ENCODE assay signal across 8 cellular contexts in the genomic region with DNA sequence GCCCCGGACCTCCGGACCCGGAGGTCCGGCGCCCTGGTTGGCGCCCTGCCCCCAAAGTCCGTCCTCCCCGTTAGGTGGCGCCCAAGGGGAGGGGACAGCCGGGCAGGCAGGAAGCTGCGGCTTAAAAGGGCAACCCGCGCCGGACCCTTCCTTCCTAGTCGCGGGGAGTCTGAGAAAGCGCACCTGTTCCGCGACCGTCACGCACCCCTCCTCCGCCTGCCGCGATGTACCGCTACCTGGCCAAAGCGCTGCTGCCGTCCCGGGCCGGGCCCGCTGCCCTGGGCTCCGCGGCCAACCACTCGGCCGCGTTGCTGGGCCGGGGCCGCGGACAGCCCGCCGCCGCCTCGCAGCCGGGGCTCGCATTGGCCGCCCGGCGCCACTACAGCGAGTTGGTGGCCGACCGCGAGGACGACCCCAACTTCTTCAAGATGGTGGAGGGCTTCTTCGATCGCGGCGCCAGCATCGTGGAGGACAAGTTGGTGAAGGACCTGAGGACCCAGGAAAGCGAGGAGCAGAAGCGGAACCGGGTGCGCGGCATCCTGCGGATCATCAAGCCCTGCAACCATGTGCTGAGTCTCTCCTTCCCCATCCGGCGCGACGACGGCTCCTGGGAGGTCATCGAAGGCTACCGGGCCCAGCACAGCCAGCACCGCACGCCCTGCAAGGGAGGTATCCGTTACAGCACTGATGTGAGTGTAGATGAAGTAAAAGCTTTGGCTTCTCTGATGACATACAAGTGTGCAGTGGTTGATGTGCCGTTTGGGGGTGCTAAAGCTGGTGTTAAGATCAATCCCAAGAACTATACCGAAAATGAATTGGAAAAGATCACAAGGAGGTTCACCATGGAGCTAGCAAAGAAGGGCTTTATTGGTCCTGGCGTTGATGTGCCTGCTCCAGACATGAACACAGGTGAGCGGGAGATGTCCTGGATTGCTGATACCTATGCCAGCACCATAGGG. TPM values are rescaled to one million over a fixed set of nuclear protein-coding genes. Genes with fewer than 3 reads are reported as not detected.
DNase-seq lines count a peak whose midpoint lies in the region; ATAC-seq, FAIRE-seq and TF ChIP-seq lines count a peak whose summit lies in the region.
"Not testable (repeated sequence)": the region's sequence is repeated elsewhere in the genome, so short reads cannot be mapped to it uniquely, and the experiment has no call there.

A gene (plus strand): TSS at position 150 of the 959 bp plus-strand sequence. CDS start 75 bp downstream, at position 225.

- not testable (repeated sequence) for H3K4me3 Mint-ChIP-seq in activated CD4-positive, alpha-beta T cell treated with anti-CD3 and anti-CD28 coated beads for 36 hours
- H3K4me3 Mint-ChIP-seq in glutamatergic neuron (ENCODE audit: unreplicated experiment): peak within 1 kb of the TSS; percentile 78

- not testable (repeated sequence) for H3K27me3 ChIP-seq in liver (ENCODE audit: control insufficient read depth in 4 of 4, insufficient read depth in 4 of 4, low read length in 3 of 4)

- peak within 1 kb of the TSS in 1 of 2 donors; percentile 35 for H3K27ac ChIP-seq in liver (ENCODE audit: low read depth in 1 of 2, low read length in 2 of 2)

- peak within 1 kb of the TSS; percentile 41 to 48 for H3K4me3 ChIP-seq in cardiac fibroblast (replicated peaks in 1 of 2; ENCODE audit: low read depth in 2 of 2, low read length in 2 of 2)
- peak within 1 kb of the TSS in 2 of 3 donors; percentile 60 to 62 for H3K4me3 ChIP-seq in liver (ENCODE audit: low read depth in 1 of 3, low read length in 3 of 3)

- POLR2A ChIA-PET in activated CD4-positive, alpha-beta T cell treated with anti-CD3 and anti-CD28 coated beads for 36 hours (lab: Charles Lee): not testable (repeated sequence)

- H3K9ac ChIP-seq in liver (ENCODE audit: low read depth in 1 of 2, low read length in 2 of 2): peak within 1 kb of the TSS; percentile 21 to 28

- H3K27ac Mint-ChIP-seq in activated CD4-positive, alpha-beta T cell treated with anti-CD3 and anti-CD28 coated beads for 36 hours; glutamatergic neuron (ENCODE audit: unreplicated experiment): not testable (repeated sequence)

- intact Hi-C loops in activated CD4-positive, alpha-beta T cell treated with anti-CD3 and anti-CD28 coated beads for 36 hours (cut with DNase I, micrococcal nuclease): not testable (repeated sequence)

- not testable (repeated sequence) for H3K9me3 Mint-ChIP-seq in activated CD4-positive, alpha-beta T cell treated with anti-CD3 and anti-CD28 coated beads for 36 hours (ENCODE audit: low read depth); glutamatergic neuron (ENCODE audit: unreplicated experiment)

- not testable (repeated sequence) for H3K36me3 ChIP-seq in liver (ENCODE audit: control insufficient read depth in 4 of 4, insufficient read depth in 3 of 4, low read depth in 1 of 4, low read length in 3 of 4)

- H3K36me3 Mint-ChIP-seq in activated CD4-positive, alpha-beta T cell treated with anti-CD3 and anti-CD28 coated beads for 36 hours (ENCODE audit: low read depth); glutamatergic neuron (ENCODE audit: unreplicated experiment): not testable (repeated sequence)

- DNase-seq in GM03348 (ENCODE audit: low spot score): peak; percentile 5
- peak; percentile 37 for DNase-seq in activated CD4-positive, alpha-beta T cell treated with anti-CD3 and anti-CD28 coated beads for 36 hours
- DNase-seq in cardiac fibroblast (ENCODE audit: low read depth in 2 of 2): peak; percentile 15 to 48
- peak; percentile 70 for DNase-seq in glutamatergic neuron
- DNase-seq in retina: peak; percentile 51
- DNase-seq in urothelium cell line (ENCODE audit: low spot score): peak; percentile 36

- not testable (repeated sequence) for H3K4me1 ChIP-seq in liver (ENCODE audit: control insufficient read depth in 4 of 4, insufficient read depth in 4 of 4, low read length in 3 of 4)

- CTCF ChIA-PET in activated CD4-positive, alpha-beta T cell treated with anti-CD3 and anti-CD28 coated beads for 36 hours (lab: Charles Lee): not testable (repeated sequence)

- peak; percentile 15 for TF ChIP-seq CTCF in cardiac fibroblast (IDR thresholded peaks at IDR 0.05; ENCODE audit: low read depth, low read length)
- peak; percentile 55 for TF ChIP-seq CTCF in glutamatergic neuron (IDR thresholded peaks at IDR 0.05; ENCODE audit: partially characterized antibody, unreplicated experiment)
- peak; percentile 16 for TF ChIP-seq CTCF in liver (IDR thresholded peaks at IDR 0.05; ENCODE audit: low read depth, low read length, missing input control)

- 17% methylated on average over 74 of the region's 77 CpGs for WGBS in liver

- peaks cover 11% of the 10 kb centered on the region for H3K27me3 Mint-ChIP-seq in activated CD4-positive, alpha-beta T cell treated with anti-CD3 and anti-CD28 coated beads for 36 hours
- not testable (repeated sequence) for H3K27me3 Mint-ChIP-seq in glutamatergic neuron (ENCODE audit: unreplicated experiment)

- not testable (repeated sequence) for H3K4me1 Mint-ChIP-seq in activated CD4-positive, alpha-beta T cell treated with anti-CD3 and anti-CD28 coated beads for 36 hours; glutamatergic neuron (ENCODE audit: low read depth, unreplicated experiment)

- not testable (repeated sequence) for H3K9me3 ChIP-seq in liver (ENCODE audit: control insufficient read depth in 4 of 4, low read length in 3 of 4)

- TF ChIP-seq RAD21 in liver (IDR thresholded peaks at IDR 0.05): peak; percentile 20

- FAIRE-seq in urothelium cell line (lab: Jason Lieb, UNC): not testable (repeated sequence)

- peak; percentile 81 for ATAC-seq in HG03442 (IDR thresholded peaks at IDR 0.05; ENCODE audit: unreplicated experiment)
- ATAC-seq in activated CD4-positive, alpha-beta T cell treated with anti-CD3 and anti-CD28 coated beads for 36 hours: peak; percentile 61

TF ChIP-seq in liver, 16 proteins besides CTCF, POLR2A, EP300 and RAD21:
- peak; percentile 43 to 48 for TF ChIP-seq HNF4A (conservative IDR thresholded peaks at IDR 0.05)

RNA-seq across cellular contexts. Expression of the gene that starts here (rescaled TPM):
- total RNA-seq in activated CD4-positive, alpha-beta T cell treated with anti-CD3 and anti-CD28 coated beads for 36 hours: under 1 TPM; 0.65 to 0.91 TPM
- total RNA-seq in glutamatergic neuron (ENCODE audit: unreplicated experiment) (0.27 TPM), liver (10 to 100 TPM; 11.3 to 24.3 TPM)
- 1 to 10 TPM; 2.8 to 5.7 TPM for polyA plus RNA-seq in liver

Comparison
In these comparisons a context has a peak if more than half of its experiments do, and no peak if none do; other contexts are left out.
1. Peak in DNase-seq and ATAC-seq in activated CD4-positive, alpha-beta T cell treated with anti-CD3 and anti-CD28 coated beads for 36 hours; RNA of the gene not detected or under 1 TPM.
2. Peak in DNase-seq in glutamatergic neuron; RNA of the gene not detected or under 1 TPM.
3. DNase-seq: peak in every context shown above with its lines; median percentile 70 in glutamatergic neuron; 51 in retina; 37 in activated CD4-positive, alpha-beta T cell treated with anti-CD3 and anti-CD28 coated beads for 36 hours; 36 in urothelium cell line; 32 in cardiac fibroblast; 5 in GM03348.